Comparison of ENCODE assay signal across 27 cellular contexts in the genomic region with DNA sequence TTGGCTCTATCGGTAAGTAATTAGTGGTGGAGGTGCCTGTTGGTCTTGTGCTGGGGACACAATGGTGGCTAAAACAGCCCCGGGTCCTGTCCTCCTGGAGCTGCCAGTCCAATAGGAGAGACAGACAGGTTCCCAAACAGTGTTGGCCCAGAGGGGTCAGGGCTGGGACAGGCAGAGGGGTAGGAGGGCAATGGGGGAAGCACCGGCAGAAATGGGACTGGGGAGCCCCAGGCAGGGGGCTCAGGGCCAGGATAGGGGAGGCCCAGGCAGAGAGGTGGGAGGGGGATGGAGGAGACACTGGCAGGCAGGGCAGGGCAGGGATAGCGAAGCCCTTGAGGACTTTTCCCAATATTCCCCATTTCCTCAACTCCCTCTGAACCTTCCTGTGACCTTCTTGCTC.
"Had no signal": no experiment of that assay in that cellular context is flagged by ENCODE, and none has a peak within 500 bp of the region (broad histone marks: within the 10 kb centered on the region; RNA-seq: fewer than 3 reads in every experiment).

No MANE protein-coding gene starts in this region.

- H3K4me3 ChIP-seq: left lung, lower lobe of right lung, ovary, right atrium auricular region, right lobe of liver, smooth muscle cell, stomach, testis, thyroid gland, transverse colon, upper lobe of left lung, vagina had no signal

- H3K4me3 Mint-ChIP-seq: nephron progenitor cell; stimulated activated naive B cell treated with anti-CD40 and anti-IgM and Interleukin-4, amounts not matched to agents 10 μg/mL and 1 μg/mL and 100 μg/mL, for 72 hours had no signal

- H3K36me3 Mint-ChIP-seq: immature natural killer cell; naive thymus-derived CD8-positive, alpha-beta T cell had no signal

- H3K27ac ChIP-seq: left lung, lower lobe of right lung, neutrophil, ovary, right atrium auricular region, right lobe of liver, stomach, testis, thyroid gland, transverse colon, upper lobe of left lung, vagina had no signal

- H3K27me3 ChIP-seq: left lung, ovary, right atrium auricular region, right lobe of liver, stomach, testis, thyroid gland, transverse colon, upper lobe of left lung, vagina had no signal

- H3K27ac Mint-ChIP-seq: nephron progenitor cell; stimulated activated naive B cell treated with anti-CD40 and anti-IgM and Interleukin-4, amounts not matched to agents 10 μg/mL and 1 μg/mL and 100 μg/mL, for 72 hours had no signal

- H3K4me2 ChIP-seq: smooth muscle cell had no signal

- DNase-seq: hypothalamus; immature natural killer cell; kidney; left colon; left lung; lower lobe of right lung; mammary epithelial cell; mesenchymal stem cell; naive thymus-derived CD8-positive, alpha-beta T cell; nephron progenitor cell; occipital lobe; ovary; right lobe of liver; stimulated activated CD4-positive, alpha-beta T cell treated with anti-CD3 and anti-CD28 coated beads, Interleukin-1b, Interleukin-23, amount 100 ng/mL, for 48 hours; stimulated activated CD4-positive, alpha-beta T cell treated with anti-CD3 and anti-CD28 coated beads, Interleukin-2, amount 100 ng/mL, for 48 hours; stimulated activated CD4-positive, alpha-beta T cell treated with anti-CD3 and anti-CD28 coated beads, Interleukin-4, amount 100 ng/mL, for 4 hours; stimulated activated naive B cell treated with anti-CD40 and anti-IgM and Interleukin-4, amounts not matched to agents 10 μg/mL and 1 μg/mL and 100 μg/mL, for 72 hours; stimulated activated naive CD8-positive, alpha-beta T cell treated with anti-CD3 and anti-CD28 coated beads, Interleukin-15, Interleukin-2, amounts not matched to agents 100 U/mL and 50 U/mL, for 24 hours; stomach; testis; thyroid gland; transverse colon; upper lobe of left lung had no signal

- H3K9me3 ChIP-seq: left lung, lower lobe of right lung, neutrophil, ovary, right atrium auricular region, right lobe of liver, stomach, testis, thyroid gland, transverse colon, upper lobe of left lung, vagina had no signal

- H3K27me3 Mint-ChIP-seq: naive thymus-derived CD8-positive, alpha-beta T cell had no signal

- ATAC-seq: left colon; left lung; lower lobe of right lung; naive thymus-derived CD8-positive, alpha-beta T cell; right lobe of liver; stimulated activated naive B cell treated with anti-CD40 and anti-IgM and Interleukin-4, amounts not matched to agents 10 μg/mL and 1 μg/mL and 100 μg/mL, for 72 hours; stimulated activated naive CD8-positive, alpha-beta T cell treated with anti-CD3 and anti-CD28 coated beads, Interleukin-15, Interleukin-2, amounts not matched to agents 100 U/mL and 50 U/mL, for 24 hours had no signal

- H3K9me3 Mint-ChIP-seq: immature natural killer cell; naive thymus-derived CD8-positive, alpha-beta T cell; nephron progenitor cell; stimulated activated naive B cell treated with anti-CD40 and anti-IgM and Interleukin-4, amounts not matched to agents 10 μg/mL and 1 μg/mL and 100 μg/mL, for 72 hours had no signal

- H3K36me3 ChIP-seq: left lung, lower lobe of right lung, neutrophil, ovary, right atrium auricular region, right lobe of liver, stomach, thyroid gland, transverse colon, upper lobe of left lung, vagina had no signal
